In the genomic region with DNA sequence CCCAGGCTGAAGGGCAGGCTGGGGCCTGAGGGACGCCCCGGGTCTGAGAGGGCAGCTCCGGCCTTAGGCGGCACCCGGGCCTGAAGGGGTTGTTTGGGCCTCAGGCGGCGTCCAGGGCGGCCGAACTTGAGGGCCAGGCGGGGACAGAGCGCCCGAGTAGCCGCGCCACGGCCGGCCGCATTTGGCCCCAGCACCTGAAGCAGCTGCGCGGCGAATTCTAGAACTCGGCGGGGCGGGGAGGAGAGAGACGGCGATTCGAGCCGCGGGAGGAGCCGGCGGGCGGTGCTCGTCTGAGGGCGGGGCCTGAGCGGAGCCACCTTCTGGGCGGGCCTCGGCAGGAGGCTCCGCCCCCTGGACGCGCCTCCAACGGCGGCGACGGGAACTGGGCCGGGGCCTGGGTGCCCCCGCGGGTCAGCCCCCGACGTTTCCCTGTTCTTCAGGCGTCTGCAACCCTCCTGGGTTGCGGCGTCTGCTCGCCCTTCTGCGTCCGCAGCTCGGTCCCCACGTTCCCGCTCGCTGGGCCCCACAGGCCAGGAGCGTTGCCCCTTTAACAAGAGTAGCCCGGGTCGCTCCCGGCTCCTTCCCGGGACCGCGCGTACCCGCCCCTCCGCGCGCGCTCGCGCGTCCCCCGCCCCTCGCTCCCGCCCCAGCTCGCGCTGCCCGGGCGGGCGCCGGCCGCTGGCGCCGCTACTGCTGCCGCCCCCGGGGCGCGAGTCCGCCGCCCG, we compare ENCODE assay signal across 1 cellular context.
TF ChIP-seq lines count a peak whose summit lies in the region.

A gene with protein sequence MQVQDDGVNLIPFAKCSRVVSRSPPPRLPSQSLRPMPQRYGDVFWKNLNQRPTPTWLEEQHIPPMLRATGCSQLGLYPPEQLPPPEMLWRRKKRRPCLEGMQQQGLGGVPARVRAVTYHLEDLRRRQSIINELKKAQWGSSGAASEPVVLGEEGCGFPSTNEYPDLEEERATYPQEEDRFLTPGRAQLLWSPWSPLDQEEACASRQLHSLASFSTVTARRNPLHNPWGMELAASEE (minus strand): TSS at position 221 of the 725 bp plus-strand sequence. CDS start 3,085 bp downstream, outside the sequence.
A gene (plus strand): TSS at position 649 of the 725 bp plus-strand sequence. CDS start 2,297 bp downstream, outside the sequence.

TF ChIP-seq in HepG2, 621 proteins besides CTCF, POLR2A, EP300 and RAD21 (continued from another document and continues in another):
- TF ChIP-seq, protein P1, sequence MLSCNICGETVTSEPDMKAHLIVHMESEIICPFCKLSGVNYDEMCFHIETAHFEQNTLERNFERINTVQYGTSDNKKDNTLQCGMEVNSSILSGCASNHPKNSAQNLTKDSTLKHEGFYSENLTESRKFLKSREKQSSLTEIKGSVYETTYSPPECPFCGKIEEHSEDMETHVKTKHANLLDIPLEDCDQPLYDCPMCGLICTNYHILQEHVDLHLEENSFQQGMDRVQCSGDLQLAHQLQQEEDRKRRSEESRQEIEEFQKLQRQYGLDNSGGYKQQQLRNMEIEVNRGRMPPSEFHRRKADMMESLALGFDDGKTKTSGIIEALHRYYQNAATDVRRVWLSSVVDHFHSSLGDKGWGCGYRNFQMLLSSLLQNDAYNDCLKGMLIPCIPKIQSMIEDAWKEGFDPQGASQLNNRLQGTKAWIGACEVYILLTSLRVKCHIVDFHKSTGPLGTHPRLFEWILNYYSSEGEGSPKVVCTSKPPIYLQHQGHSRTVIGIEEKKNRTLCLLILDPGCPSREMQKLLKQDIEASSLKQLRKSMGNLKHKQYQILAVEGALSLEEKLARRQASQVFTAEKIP (CRISPR knock-in tag; IDR thresholded peaks at IDR 0.05; ENCODE audit: borderline replicate concordance): no peak
- TF ChIP-seq PHF21A (CRISPR knock-in tag; IDR thresholded peaks at IDR 0.05): no peak
- TF ChIP-seq, protein P2, sequence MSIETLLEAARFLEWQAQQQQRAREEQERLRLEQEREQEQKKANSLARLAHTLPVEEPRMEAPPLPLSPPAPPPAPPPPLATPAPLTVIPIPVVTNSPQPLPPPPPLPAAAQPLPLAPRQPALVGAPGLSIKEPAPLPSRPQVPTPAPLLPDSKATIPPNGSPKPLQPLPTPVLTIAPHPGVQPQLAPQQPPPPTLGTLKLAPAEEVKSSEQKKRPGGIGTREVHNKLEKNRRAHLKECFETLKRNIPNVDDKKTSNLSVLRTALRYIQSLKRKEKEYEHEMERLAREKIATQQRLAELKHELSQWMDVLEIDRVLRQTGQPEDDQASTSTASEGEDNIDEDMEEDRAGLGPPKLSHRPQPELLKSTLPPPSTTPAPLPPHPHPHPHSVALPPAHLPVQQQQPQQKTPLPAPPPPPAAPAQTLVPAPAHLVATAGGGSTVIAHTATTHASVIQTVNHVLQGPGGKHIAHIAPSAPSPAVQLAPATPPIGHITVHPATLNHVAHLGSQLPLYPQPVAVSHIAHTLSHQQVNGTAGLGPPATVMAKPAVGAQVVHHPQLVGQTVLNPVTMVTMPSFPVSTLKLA (IDR thresholded peaks at IDR 0.05): no peak
- TF ChIP-seq GABPB1 (CRISPR knock-in tag; IDR thresholded peaks at IDR 0.05): peak; percentile 64; the same call in 1 of the 2 replicates
- TF ChIP-seq ZNF383 (CRISPR knock-in tag; IDR thresholded peaks at IDR 0.05; ENCODE audit: borderline replicate concordance): no peak
- no peak for TF ChIP-seq CEBPG (CRISPR knock-in tag; IDR thresholded peaks at IDR 0.05)
- no peak for TF ChIP-seq SETDB1 (CRISPR knock-in tag; IDR thresholded peaks at IDR 0.05; ENCODE audit: borderline replicate concordance)
- no peak for TF ChIP-seq TBP (CRISPR knock-in tag; IDR thresholded peaks at IDR 0.05)
- TF ChIP-seq, protein P3, sequence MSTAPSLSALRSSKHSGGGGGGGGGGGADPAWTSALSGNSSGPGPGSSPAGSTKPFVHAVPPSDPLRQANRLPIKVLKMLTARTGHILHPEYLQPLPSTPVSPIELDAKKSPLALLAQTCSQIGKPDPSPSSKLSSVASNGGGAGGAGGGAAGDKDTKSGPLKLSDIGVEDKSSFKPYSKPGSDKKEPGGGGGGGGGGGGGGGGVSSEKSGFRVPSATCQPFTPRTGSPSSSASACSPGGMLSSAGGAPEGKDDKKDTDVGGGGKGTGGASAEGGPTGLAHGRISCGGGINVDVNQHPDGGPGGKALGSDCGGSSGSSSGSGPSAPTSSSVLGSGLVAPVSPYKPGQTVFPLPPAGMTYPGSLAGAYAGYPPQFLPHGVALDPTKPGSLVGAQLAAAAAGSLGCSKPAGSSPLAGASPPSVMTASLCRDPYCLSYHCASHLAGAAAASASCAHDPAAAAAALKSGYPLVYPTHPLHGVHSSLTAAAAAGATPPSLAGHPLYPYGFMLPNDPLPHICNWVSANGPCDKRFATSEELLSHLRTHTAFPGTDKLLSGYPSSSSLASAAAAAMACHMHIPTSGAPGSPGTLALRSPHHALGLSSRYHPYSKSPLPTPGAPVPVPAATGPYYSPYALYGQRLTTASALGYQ (CRISPR knock-in tag; IDR thresholded peaks at IDR 0.05): no peak
- no peak for TF ChIP-seq ZNF883 (CRISPR knock-in tag; IDR thresholded peaks at IDR 0.05; ENCODE audit: not compliant biosample characterization)
- TF ChIP-seq, protein P4, sequence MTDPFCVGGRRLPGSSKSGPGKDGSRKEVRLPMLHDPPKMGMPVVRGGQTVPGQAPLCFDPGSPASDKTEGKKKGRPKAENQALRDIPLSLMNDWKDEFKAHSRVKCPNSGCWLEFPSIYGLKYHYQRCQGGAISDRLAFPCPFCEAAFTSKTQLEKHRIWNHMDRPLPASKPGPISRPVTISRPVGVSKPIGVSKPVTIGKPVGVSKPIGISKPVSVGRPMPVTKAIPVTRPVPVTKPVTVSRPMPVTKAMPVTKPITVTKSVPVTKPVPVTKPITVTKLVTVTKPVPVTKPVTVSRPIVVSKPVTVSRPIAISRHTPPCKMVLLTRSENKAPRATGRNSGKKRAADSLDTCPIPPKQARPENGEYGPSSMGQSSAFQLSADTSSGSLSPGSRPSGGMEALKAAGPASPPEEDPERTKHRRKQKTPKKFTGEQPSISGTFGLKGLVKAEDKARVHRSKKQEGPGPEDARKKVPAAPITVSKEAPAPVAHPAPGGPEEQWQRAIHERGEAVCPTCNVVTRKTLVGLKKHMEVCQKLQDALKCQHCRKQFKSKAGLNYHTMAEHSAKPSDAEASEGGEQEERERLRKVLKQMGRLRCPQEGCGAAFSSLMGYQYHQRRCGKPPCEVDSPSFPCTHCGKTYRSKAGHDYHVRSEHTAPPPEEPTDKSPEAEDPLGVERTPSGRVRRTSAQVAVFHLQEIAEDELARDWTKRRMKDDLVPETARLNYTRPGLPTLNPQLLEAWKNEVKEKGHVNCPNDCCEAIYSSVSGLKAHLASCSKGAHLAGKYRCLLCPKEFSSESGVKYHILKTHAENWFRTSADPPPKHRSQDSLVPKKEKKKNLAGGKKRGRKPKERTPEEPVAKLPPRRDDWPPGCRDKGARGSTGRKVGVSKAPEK (CRISPR knock-in tag; IDR thresholded peaks at IDR 0.05; ENCODE audit: borderline replicate concordance): no peak
- no peak for TF ChIP-seq ZNF354B (CRISPR knock-in tag; IDR thresholded peaks at IDR 0.05)
- no peak for TF ChIP-seq ZNF224 (CRISPR knock-in tag; IDR thresholded peaks at IDR 0.05)
- peak; percentile 53; the same call in 1 of the 2 replicates for TF ChIP-seq ZNF768 (CRISPR knock-in tag; IDR thresholded peaks at IDR 0.05)
- TF ChIP-seq SYNCRIP (IDR thresholded peaks at IDR 0.05; ENCODE audit: insufficient read depth, low read depth, low read length): no peak
- TF ChIP-seq, protein P5, sequence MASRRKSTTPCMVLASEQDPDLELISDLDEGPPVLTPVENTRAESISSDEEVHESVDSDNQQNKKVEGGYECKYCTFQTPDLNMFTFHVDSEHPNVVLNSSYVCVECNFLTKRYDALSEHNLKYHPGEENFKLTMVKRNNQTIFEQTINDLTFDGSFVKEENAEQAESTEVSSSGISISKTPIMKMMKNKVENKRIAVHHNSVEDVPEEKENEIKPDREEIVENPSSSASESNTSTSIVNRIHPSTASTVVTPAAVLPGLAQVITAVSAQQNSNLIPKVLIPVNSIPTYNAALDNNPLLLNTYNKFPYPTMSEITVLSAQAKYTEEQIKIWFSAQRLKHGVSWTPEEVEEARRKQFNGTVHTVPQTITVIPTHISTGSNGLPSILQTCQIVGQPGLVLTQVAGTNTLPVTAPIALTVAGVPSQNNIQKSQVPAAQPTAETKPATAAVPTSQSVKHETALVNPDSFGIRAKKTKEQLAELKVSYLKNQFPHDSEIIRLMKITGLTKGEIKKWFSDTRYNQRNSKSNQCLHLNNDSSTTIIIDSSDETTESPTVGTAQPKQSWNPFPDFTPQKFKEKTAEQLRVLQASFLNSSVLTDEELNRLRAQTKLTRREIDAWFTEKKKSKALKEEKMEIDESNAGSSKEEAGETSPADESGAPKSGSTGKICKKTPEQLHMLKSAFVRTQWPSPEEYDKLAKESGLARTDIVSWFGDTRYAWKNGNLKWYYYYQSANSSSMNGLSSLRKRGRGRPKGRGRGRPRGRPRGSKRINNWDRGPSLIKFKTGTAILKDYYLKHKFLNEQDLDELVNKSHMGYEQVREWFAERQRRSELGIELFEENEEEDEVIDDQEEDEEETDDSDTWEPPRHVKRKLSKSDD (CRISPR knock-in tag; IDR thresholded peaks at IDR 0.05; ENCODE audit: low read depth): 0 out of 2 replicates have a peak, but pooled peaks have one; percentile 55
- TF ChIP-seq, protein P6, sequence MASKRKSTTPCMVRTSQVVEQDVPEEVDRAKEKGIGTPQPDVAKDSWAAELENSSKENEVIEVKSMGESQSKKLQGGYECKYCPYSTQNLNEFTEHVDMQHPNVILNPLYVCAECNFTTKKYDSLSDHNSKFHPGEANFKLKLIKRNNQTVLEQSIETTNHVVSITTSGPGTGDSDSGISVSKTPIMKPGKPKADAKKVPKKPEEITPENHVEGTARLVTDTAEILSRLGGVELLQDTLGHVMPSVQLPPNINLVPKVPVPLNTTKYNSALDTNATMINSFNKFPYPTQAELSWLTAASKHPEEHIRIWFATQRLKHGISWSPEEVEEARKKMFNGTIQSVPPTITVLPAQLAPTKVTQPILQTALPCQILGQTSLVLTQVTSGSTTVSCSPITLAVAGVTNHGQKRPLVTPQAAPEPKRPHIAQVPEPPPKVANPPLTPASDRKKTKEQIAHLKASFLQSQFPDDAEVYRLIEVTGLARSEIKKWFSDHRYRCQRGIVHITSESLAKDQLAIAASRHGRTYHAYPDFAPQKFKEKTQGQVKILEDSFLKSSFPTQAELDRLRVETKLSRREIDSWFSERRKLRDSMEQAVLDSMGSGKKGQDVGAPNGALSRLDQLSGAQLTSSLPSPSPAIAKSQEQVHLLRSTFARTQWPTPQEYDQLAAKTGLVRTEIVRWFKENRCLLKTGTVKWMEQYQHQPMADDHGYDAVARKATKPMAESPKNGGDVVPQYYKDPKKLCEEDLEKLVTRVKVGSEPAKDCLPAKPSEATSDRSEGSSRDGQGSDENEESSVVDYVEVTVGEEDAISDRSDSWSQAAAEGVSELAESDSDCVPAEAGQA (IDR thresholded peaks at IDR 0.05; ENCODE audit: low read depth): no peak
- TF ChIP-seq, protein P6 (CRISPR knock-in tag; IDR thresholded peaks at IDR 0.05; ENCODE audit: borderline replicate concordance): no peak
- peak; percentile 83 for TF ChIP-seq ZNF274 (CRISPR knock-in tag; IDR thresholded peaks at IDR 0.05)
- no peak for TF ChIP-seq ZNF703 (CRISPR knock-in tag; IDR thresholded peaks at IDR 0.05; ENCODE audit: borderline replicate concordance)
- peak; percentile 65 for TF ChIP-seq TAF1 (CRISPR knock-in tag; IDR thresholded peaks at IDR 0.05)
- no peak for TF ChIP-seq NR1H2 (CRISPR knock-in tag; IDR thresholded peaks at IDR 0.05; ENCODE audit: borderline replicate concordance, low read depth)
- TF ChIP-seq, protein P7, sequence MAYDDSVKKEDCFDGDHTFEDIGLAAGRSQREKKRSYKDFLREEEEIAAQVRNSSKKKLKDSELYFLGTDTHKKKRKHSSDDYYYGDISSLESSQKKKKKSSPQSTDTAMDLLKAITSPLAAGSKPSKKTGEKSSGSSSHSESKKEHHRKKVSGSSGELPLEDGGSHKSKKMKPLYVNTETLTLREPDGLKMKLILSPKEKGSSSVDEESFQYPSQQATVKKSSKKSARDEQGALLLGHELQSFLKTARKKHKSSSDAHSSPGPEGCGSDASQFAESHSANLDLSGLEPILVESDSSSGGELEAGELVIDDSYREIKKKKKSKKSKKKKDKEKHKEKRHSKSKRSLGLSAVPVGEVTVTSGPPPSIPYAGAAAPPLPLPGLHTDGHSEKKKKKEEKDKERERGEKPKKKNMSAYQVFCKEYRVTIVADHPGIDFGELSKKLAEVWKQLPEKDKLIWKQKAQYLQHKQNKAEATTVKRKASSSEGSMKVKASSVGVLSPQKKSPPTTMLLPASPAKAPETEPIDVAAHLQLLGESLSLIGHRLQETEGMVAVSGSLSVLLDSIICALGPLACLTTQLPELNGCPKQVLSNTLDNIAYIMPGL (CRISPR knock-in tag; IDR thresholded peaks at IDR 0.05; ENCODE audit: borderline replicate concordance in 1 of 2, low read depth in 1 of 2): peak; percentile 62 to 65; a peak in 3 of 4 replicates
- TF ChIP-seq POLR2AphosphoS2 (IDR thresholded peaks at IDR 0.05; ENCODE audit: low read depth, low read length): no peak
- TF ChIP-seq, protein P8, sequence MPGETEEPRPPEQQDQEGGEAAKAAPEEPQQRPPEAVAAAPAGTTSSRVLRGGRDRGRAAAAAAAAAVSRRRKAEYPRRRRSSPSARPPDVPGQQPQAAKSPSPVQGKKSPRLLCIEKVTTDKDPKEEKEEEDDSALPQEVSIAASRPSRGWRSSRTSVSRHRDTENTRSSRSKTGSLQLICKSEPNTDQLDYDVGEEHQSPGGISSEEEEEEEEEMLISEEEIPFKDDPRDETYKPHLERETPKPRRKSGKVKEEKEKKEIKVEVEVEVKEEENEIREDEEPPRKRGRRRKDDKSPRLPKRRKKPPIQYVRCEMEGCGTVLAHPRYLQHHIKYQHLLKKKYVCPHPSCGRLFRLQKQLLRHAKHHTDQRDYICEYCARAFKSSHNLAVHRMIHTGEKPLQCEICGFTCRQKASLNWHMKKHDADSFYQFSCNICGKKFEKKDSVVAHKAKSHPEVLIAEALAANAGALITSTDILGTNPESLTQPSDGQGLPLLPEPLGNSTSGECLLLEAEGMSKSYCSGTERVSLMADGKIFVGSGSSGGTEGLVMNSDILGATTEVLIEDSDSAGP (CRISPR knock-in tag; IDR thresholded peaks at IDR 0.05; ENCODE audit: borderline replicate concordance): peak; percentile 98
- TF ChIP-seq KDM4B (CRISPR knock-in tag; IDR thresholded peaks at IDR 0.05): peak; percentile 26; the same call in 1 of the 2 replicates
- TF ChIP-seq GPN1 (CRISPR knock-in tag; IDR thresholded peaks at IDR 0.05; ENCODE audit: borderline replicate concordance): no peak
